Comparison of ENCODE assay signal across 20 cellular contexts in genomic region chr9:21904776-21905175, GRCh38.
A peak's percentile ranks its signal among the peaks of the same experiment; 100 is the strongest.
DNase-seq lines count a peak whose midpoint lies in the region; ATAC-seq and TF ChIP-seq lines count a peak whose summit lies in the region.
"Had no signal": no experiment of that assay in that cellular context is flagged by ENCODE, and none has a peak within 500 bp of the region (broad histone marks: within the 10 kb centered on the region; RNA-seq: fewer than 3 reads in every experiment).

No MANE protein-coding gene starts in this region.

- in situ Hi-C loops in astrocyte of the spinal cord (cut with HindIII; ENCODE audit: low sequenced_read_pairs): no loop called here

- H3K27ac ChIP-seq in breast epithelium: no peak overlapping the region
- H3K27ac ChIP-seq: epithelial cell of prostate, parathyroid adenoma, uterus had no signal

- intact Hi-C loops in breast epithelium (cut with DNase I; ENCODE audit: low total_unique reads): no loop called here

- H3K4me1 ChIP-seq in breast epithelium: no peaks in the 10 kb centered on the region
- H3K4me1 ChIP-seq: parathyroid adenoma, uterus had no signal

- H3K9me3 ChIP-seq in breast epithelium: peaks cover 20 to 58% of the 10 kb centered on the region in 2 donors

- no peaks in the 10 kb centered on the region for H3K27me3 ChIP-seq in breast epithelium
- H3K27me3 ChIP-seq: uterus had no signal

- no peak for TF ChIP-seq POLR2A in breast epithelium (IDR thresholded peaks at IDR 0.05)

- peaks cover 10% of the 10 kb centered on the region for H3K36me3 ChIP-seq in breast epithelium
- H3K36me3 ChIP-seq: uterus had no signal

- peak; percentile 39 for DNase-seq in ELR (ENCODE audit: low read depth)
- DNase-seq in MV-4-11 (lab: John Stamatoyannopoulos, UW): peak; percentile 3
- peak; percentile 32 for DNase-seq in astrocyte of the spinal cord (ENCODE audit: low read depth, low spot score)
- DNase-seq in iris pigment epithelial cell (ENCODE audit: low read depth): peak; percentile 62
- DNase-seq in NCI-H2029 treated with DMSO at 0.1 percent for 48 hours (lab: John Stamatoyannopoulos, UW): no peak
- no peak for DNase-seq in breast epithelium (ENCODE audit: low spot score in 2 of 2)
- DNase-seq in COLO668 (lab: John Stamatoyannopoulos, UW; ENCODE audit: unreplicated experiment): no peak
- DNase-seq: activated CD4-positive, alpha-beta memory T cell treated with anti-CD3 and anti-CD28 coated beads for 36 hours; activated naive CD4-positive, alpha-beta T cell treated with anti-CD3 and anti-CD28 coated beads, Interleukin-2, amount 50 U/mL, for 16 hours; activated T-cell treated with anti-CD3 and anti-CD28 coated beads, Interleukin-2, amount 50 U/mL, for 24 hours; immature natural killer cell; MM.1S; NCI-H1694 treated with DMSO at 0.1 percent for 48 hours; NCI-H446; small intestine; stimulated activated CD4-positive, alpha-beta T cell treated with anti-CD3 and anti-CD28 coated beads, Interleukin-4, amount 100 ng/mL, for 24 hours; uterus had no signal

- H3K4me3 ChIP-seq in astrocyte of the spinal cord (ENCODE audit: low read depth, low read length): no peak overlapping the region
- H3K4me3 ChIP-seq in breast epithelium: no peak overlapping the region
- H3K4me3 ChIP-seq: uterus had no signal

- ATAC-seq in HG03354 (IDR thresholded peaks at IDR 0.05; ENCODE audit: poor library complexity, severe bottlenecking, unreplicated experiment): no peak

- TF ChIP-seq CTCF in astrocyte of the spinal cord (IDR thresholded peaks at IDR 0.05; ENCODE audit: low read depth, low read length): peak; percentile 12
- no peak for TF ChIP-seq CTCF in breast epithelium (IDR thresholded peaks at IDR 0.05)

Comparison
In these comparisons a context has a peak if more than half of its experiments do, and no peak if none do; other contexts are left out.
1. DNase-seq: peak in ELR (single experiment), MV-4-11 (single experiment), astrocyte of the spinal cord (single experiment) and iris pigment epithelial cell (single experiment); none in NCI-H2029 treated with DMSO at 0.1 percent for 48 hours (single experiment), breast epithelium (0 of 2) and COLO668 (single experiment).